ENCODE assay signal across 9 cellular contexts in the genomic region with DNA sequence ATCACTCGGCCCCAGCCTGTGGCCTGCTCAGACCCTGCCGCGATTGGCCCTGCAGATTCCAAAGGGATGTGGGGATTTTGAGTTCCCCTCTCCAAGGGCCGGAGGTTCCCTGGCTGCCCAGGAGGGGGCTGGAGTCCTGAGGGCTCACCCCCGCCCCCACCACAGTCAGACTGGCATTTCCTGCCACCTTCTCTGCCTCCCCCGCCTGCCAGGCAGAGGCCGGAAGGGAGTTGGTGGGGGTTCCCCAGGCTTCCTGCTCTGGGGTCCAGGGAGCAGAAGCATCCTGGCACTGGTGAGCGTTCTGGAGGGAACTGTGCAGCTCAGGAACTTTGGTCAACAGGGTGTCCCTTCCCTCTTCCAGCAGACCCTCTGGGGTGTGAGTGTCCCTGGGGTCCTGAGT.
DNase-seq lines count a peak whose midpoint lies in the region; ATAC-seq and TF ChIP-seq lines count a peak whose summit lies in the region.
"Had no signal": no experiment of that assay in that cellular context is flagged by ENCODE, and none has a peak within 500 bp of the region (broad histone marks: within the 10 kb centered on the region; RNA-seq: fewer than 3 reads in every experiment).

No MANE protein-coding gene starts in this region.

- CTCF ChIA-PET in CD4-positive, alpha-beta T cell (lab: Charles Lee) = interaction anchor here (2.2 kb wide), 1 partner anchor 46 kb away, joined by 9 read pairs; no protein-coding TSS in a partner anchor
- CTCF ChIA-PET in RWPE1 (lab: Yijun Ruan, JAX) = interaction anchor here (0.6 to 1.6 kb wide), 3 partner anchors 11 to 74 kb away, joined by 5 to 7 read pairs (median 6); no protein-coding TSS in a partner anchor
- CTCF ChIA-PET in activated naive CD4-positive, alpha-beta T cell treated with anti-CD3 and anti-CD28 coated beads for 36 hours (lab: Charles Lee) = interaction anchor here (0.7 to 1.6 kb wide), 4 partner anchors 14 to 46 kb away, joined by 3 to 7 read pairs (median 3); no protein-coding TSS in a partner anchor
- CTCF ChIA-PET in GM10248 (lab: Yijun Ruan, JAX) = interaction anchor here (0.9 to 2.4 kb wide), 6 partner anchors 10 to 226 kb away, joined by 3 to 9 read pairs (median 6); no protein-coding TSS in a partner anchor

- ATAC-seq in CD4-positive, alpha-beta T cell (ENCODE audit: poor library complexity) = peak; percentile 58
- peak; percentile 46 to 57 (median 55) for ATAC-seq in natural killer cell

- peak overlapping the region; percentile 83 for H3K4me3 Mint-ChIP-seq in CD4-positive, alpha-beta T cell
- peak overlapping the region; percentile 61 for H3K4me3 Mint-ChIP-seq in activated naive CD4-positive, alpha-beta T cell treated with anti-CD3 and anti-CD28 coated beads for 36 hours
- peak overlapping the region; percentile 91 for H3K4me3 Mint-ChIP-seq in natural killer cell
- H3K4me3 Mint-ChIP-seq: nephron had no signal

- H3K9me3 Mint-ChIP-seq in CD4-positive, alpha-beta T cell = peaks cover 3% of the 10 kb centered on the region
- H3K9me3 Mint-ChIP-seq in activated naive CD4-positive, alpha-beta T cell treated with anti-CD3 and anti-CD28 coated beads for 36 hours = peaks cover 10% of the 10 kb centered on the region
- H3K9me3 Mint-ChIP-seq in natural killer cell = peaks cover 3 to 5% of the 10 kb centered on the region in 2 donors
- H3K9me3 Mint-ChIP-seq: nephron had no signal

- H3K9me3 ChIP-seq in CD4-positive, alpha-beta T cell (ENCODE audit: control insufficient read depth, low read length) = peaks cover 5% of the 10 kb centered on the region

- peak overlapping the region; percentile 99 for H3K27ac Mint-ChIP-seq in CD4-positive, alpha-beta T cell
- H3K27ac Mint-ChIP-seq in activated naive CD4-positive, alpha-beta T cell treated with anti-CD3 and anti-CD28 coated beads for 36 hours = peak overlapping the region; percentile 84
- peak overlapping the region; percentile 86 to 89 for H3K27ac Mint-ChIP-seq in natural killer cell
- H3K27ac Mint-ChIP-seq: nephron had no signal

- H3K4me1 Mint-ChIP-seq in CD4-positive, alpha-beta T cell (ENCODE audit: low read depth) = peaks cover 43% of the 10 kb centered on the region
- H3K4me1 Mint-ChIP-seq in activated naive CD4-positive, alpha-beta T cell treated with anti-CD3 and anti-CD28 coated beads for 36 hours (ENCODE audit: low read depth) = peaks cover 42% of the 10 kb centered on the region
- H3K4me1 Mint-ChIP-seq in natural killer cell = peaks cover 45 to 68% of the 10 kb centered on the region in 2 donors

- TF ChIP-seq CTCF in CD4-positive, alpha-beta T cell (IDR thresholded peaks at IDR 0.05) = no peak
- TF ChIP-seq CTCF in RWPE1 (conservative IDR thresholded peaks at IDR 0.05; ENCODE audit: low read depth) (no peak), natural killer cell (IDR thresholded peaks at IDR 0.05) (no peak), GM10248 (IDR thresholded peaks at IDR 0.05; ENCODE audit: control extremely low read depth, extremely low read depth, low read depth, missing control alignments) (no peak), GM20000 (IDR thresholded peaks at IDR 0.05; ENCODE audit: extremely low read depth, missing control alignments) (no peak)

- POLR2A ChIA-PET in CD4-positive, alpha-beta T cell (lab: Charles Lee) = interaction anchor here (0.9 to 1.8 kb wide), 4 partner anchors 10 to 232 kb away, joined by 3 to 7 read pairs (median 4); no protein-coding TSS in a partner anchor
- POLR2A ChIA-PET in RWPE1 (lab: Yijun Ruan, JAX; ENCODE audit: low non-redundant PET) = no interaction called here
- POLR2A ChIA-PET in GM10248 (lab: Yijun Ruan, JAX) = no interaction called here

- H3K27me3 Mint-ChIP-seq in CD4-positive, alpha-beta T cell = no peaks in the 10 kb centered on the region
- no peaks in the 10 kb centered on the region for H3K27me3 Mint-ChIP-seq in activated naive CD4-positive, alpha-beta T cell treated with anti-CD3 and anti-CD28 coated beads for 36 hours (ENCODE audit: low read depth)
- no peaks in the 10 kb centered on the region for H3K27me3 Mint-ChIP-seq in natural killer cell (ENCODE audit: low read depth in 2 of 2)

- DNase-seq in CD4-positive, alpha-beta T cell = peak in 9 of 10 experiments; percentile 26 to 61 (median 51)
- DNase-seq in RWPE1 (ENCODE audit: low spot score) (no peak), natural killer cell (no peak), middle frontal gyrus (ENCODE audit: extremely low spot score, low spot score) (no peak), GM10248 (ENCODE audit: extremely low spot score) (no peak), GM20000 (ENCODE audit: low spot score) (no peak), NCI-H1105 treated with DMSO at 0.1 percent for 48 hours (lab: John Stamatoyannopoulos, UW) (no peak)
- DNase-seq in activated naive CD4-positive, alpha-beta T cell treated with anti-CD3 and anti-CD28 coated beads for 36 hours = peak; percentile 87

- peak overlapping the region; percentile 69 for H3K27ac ChIP-seq in CD4-positive, alpha-beta T cell (ENCODE audit: low read depth, low read length)
- peak overlapping the region; percentile 97 for H3K27ac ChIP-seq in RWPE1

- no peaks in the 10 kb centered on the region for H3K27me3 ChIP-seq in CD4-positive, alpha-beta T cell (ENCODE audit: control insufficient read depth, insufficient read depth, low read length)

- intact Hi-C loops in CD4-positive, alpha-beta T cell (cut with DNase I, micrococcal nuclease) = no loop called here
- intact Hi-C loops in activated naive CD4-positive, alpha-beta T cell treated with anti-CD3 and anti-CD28 coated beads for 36 hours (cut with micrococcal nuclease) = loop anchor here (2.0 to 10.0 kb wide), 2 partner anchors 330 to 692 kb away; no protein-coding TSS in a partner anchor
- intact Hi-C loops in natural killer cell (cut with micrococcal nuclease) = loop anchor here (10.0 kb wide), 1 partner anchor 72 kb away; a partner anchor contains a TSS

- no peaks in the 10 kb centered on the region for H3K36me3 Mint-ChIP-seq in CD4-positive, alpha-beta T cell (ENCODE audit: low read depth)
- no peaks in the 10 kb centered on the region for H3K36me3 Mint-ChIP-seq in activated naive CD4-positive, alpha-beta T cell treated with anti-CD3 and anti-CD28 coated beads for 36 hours (ENCODE audit: low read depth)
- H3K36me3 Mint-ChIP-seq in natural killer cell = no peaks in the 10 kb centered on the region

Comparison
In these comparisons a context has a peak if more than half of its experiments do, and no peak if none do; other contexts are left out.
1. DNase-seq: peak in CD4-positive, alpha-beta T cell (9 of 10) and activated naive CD4-positive, alpha-beta T cell treated with anti-CD3 and anti-CD28 coated beads for 36 hours (single experiment); none in RWPE1 (single experiment), natural killer cell (single experiment), middle frontal gyrus (single experiment), GM10248 (single experiment), GM20000 (single experiment) and NCI-H1105 treated with DMSO at 0.1 percent for 48 hours (single experiment).
2. intact Hi-C loops: an anchor here in activated naive CD4-positive, alpha-beta T cell treated with anti-CD3 and anti-CD28 coated beads for 36 hours (2.0 to 10.0 kb wide) and natural killer cell (10.0 kb wide); none called in CD4-positive, alpha-beta T cell.
3. Peak in every context shown above with its lines, with median percentiles within 50 percentile points of each other: H3K27ac Mint-ChIP-seq and H3K4me3 Mint-ChIP-seq.